In genomic region chr2:16638941-16639340, GRCh38 we compare ENCODE assay signal across 24 cellular contexts. TPM values are rescaled to one million over a fixed set of nuclear protein-coding genes. Genes with fewer than 3 reads are reported as not detected.
DNase-seq lines count a peak whose midpoint lies in the region; ATAC-seq and TF ChIP-seq lines count a peak whose summit lies in the region.
"Had no signal": no experiment of that assay in that cellular context is flagged by ENCODE, and none has a peak within 500 bp of the region (broad histone marks: within the 10 kb centered on the region; RNA-seq: fewer than 3 reads in every experiment).

No MANE protein-coding gene starts in this region.

- ATAC-seq in psoas muscle (peak in 1 of 4 donors; percentile 34), GM18873 (IDR thresholded peaks at IDR 0.05; ENCODE audit: low FRiP score, unreplicated experiment) (no peak)
- no peak for ATAC-seq in activated CD8-positive, alpha-beta memory T cell treated with anti-CD3 and anti-CD28 coated beads, Interleukin-2, amount 10 ng/mL, durations not matched to agents 7 days and 5 days
- ATAC-seq: activated CD8-positive, alpha-beta T cell treated with anti-CD3 and anti-CD28 coated beads for 36 hours; activated T-cell treated with anti-CD3 and anti-CD28 coated beads, Interleukin-2, amount 50 U/mL, for 4 hours; CD8-positive, alpha-beta T cell; gastrocnemius medialis; PC-3; stimulated activated effector memory CD8-positive, alpha-beta T cell treated with anti-CD3 and anti-CD28 coated beads, Interleukin-12 subunit alpha, Interleukin-12 subunit beta, amount 100 ng/mL, for 72 hours had no signal

- TF ChIP-seq CTCF in Loucy (conservative IDR thresholded peaks at IDR 0.05; ENCODE audit: low read length) (peak; percentile 9; the same call in 1 of the 2 replicates), psoas muscle (IDR thresholded peaks at IDR 0.05) (no peak)

- H3K4me3 ChIP-seq in Loucy (ENCODE audit: low read length, poor library complexity, severe bottlenecking): peak overlapping the region; percentile 71
- H3K4me3 ChIP-seq in psoas muscle: no peak overlapping the region
- H3K4me3 ChIP-seq: esophagus muscularis mucosa, gastrocnemius medialis, thoracic aorta had no signal

- intact Hi-C loops in activated naive CD4-positive, alpha-beta T cell treated with anti-CD3 and anti-CD28 coated beads for 36 hours (cut with micrococcal nuclease): loop anchor here (1.0 kb wide), 1 partner anchor 118 kb away; no protein-coding TSS in a partner anchor
- intact Hi-C loops in dendritic cell treated with granulocyte-macrophage colony-stimulating factor and Interleukin-4, amounts not matched to agents 40 ng/mL and 50 ng/mL, for 4 days (cut with micrococcal nuclease): loop anchor here (10.0 kb wide), 1 partner anchor 46 kb away; no protein-coding TSS in a partner anchor
- intact Hi-C loops in psoas muscle (cut with DNase I): loop anchor here (5.0 kb wide), 2 partner anchors 88 to 118 kb away; no protein-coding TSS in a partner anchor

- H3K36me3 ChIP-seq in Loucy (ENCODE audit: insufficient read depth, low read length): no peaks in the 10 kb centered on the region
- H3K36me3 ChIP-seq in psoas muscle (ENCODE audit: insufficient read depth in 1 of 2, low read depth in 1 of 2): no peaks in the 10 kb centered on the region
- H3K36me3 ChIP-seq: gastrocnemius medialis, thoracic aorta had no signal

- peaks cover 3% of the 10 kb centered on the region for H3K36me3 Mint-ChIP-seq in activated naive CD4-positive, alpha-beta T cell treated with anti-CD3 and anti-CD28 coated beads for 36 hours (ENCODE audit: low read depth)
- H3K36me3 Mint-ChIP-seq in dendritic cell treated with granulocyte-macrophage colony-stimulating factor and Interleukin-4, amounts not matched to agents 40 ng/mL and 50 ng/mL, for 4 days (ENCODE audit: low read depth): peaks cover 39% of the 10 kb centered on the region
- no peaks in the 10 kb centered on the region for H3K36me3 Mint-ChIP-seq in activated CD8-positive, alpha-beta memory T cell treated with anti-CD3 and anti-CD28 coated beads, Interleukin-2, amount 10 ng/mL, durations not matched to agents 7 days and 5 days
- H3K36me3 Mint-ChIP-seq: CD8-positive, alpha-beta T cell; stimulated activated effector memory CD8-positive, alpha-beta T cell treated with anti-CD3 and anti-CD28 coated beads, Interleukin-12 subunit alpha, Interleukin-12 subunit beta, amount 100 ng/mL, for 72 hours had no signal

- no peak overlapping the region for H3K27ac Mint-ChIP-seq in activated naive CD4-positive, alpha-beta T cell treated with anti-CD3 and anti-CD28 coated beads for 36 hours
- H3K27ac Mint-ChIP-seq in dendritic cell treated with granulocyte-macrophage colony-stimulating factor and Interleukin-4, amounts not matched to agents 40 ng/mL and 50 ng/mL, for 4 days: peak overlapping the region; percentile 29
- H3K27ac Mint-ChIP-seq in activated CD8-positive, alpha-beta memory T cell treated with anti-CD3 and anti-CD28 coated beads, Interleukin-2, amount 10 ng/mL, durations not matched to agents 7 days and 5 days: no peak overlapping the region
- H3K27ac Mint-ChIP-seq: activated CD8-positive, alpha-beta T cell treated with anti-CD3 and anti-CD28 coated beads for 36 hours; CD8-positive, alpha-beta T cell; HFFc6; stimulated activated effector memory CD8-positive, alpha-beta T cell treated with anti-CD3 and anti-CD28 coated beads, Interleukin-12 subunit alpha, Interleukin-12 subunit beta, amount 100 ng/mL, for 72 hours had no signal

- H3K27ac ChIP-seq in psoas muscle: peak overlapping the region; percentile 73
- H3K27ac ChIP-seq: esophagus muscularis mucosa, thoracic aorta had no signal

- H3K9me2 ChIP-seq in Loucy (replicated peaks; ENCODE audit: low read depth, low read length): no peaks in the 10 kb centered on the region

- peaks cover 48% of the 10 kb centered on the region for H3K4me1 ChIP-seq in Loucy (ENCODE audit: insufficient read depth, low read length, poor library complexity, severe bottlenecking)
- peaks cover 58% of the 10 kb centered on the region for H3K4me1 ChIP-seq in psoas muscle

- H3K4me3 Mint-ChIP-seq in activated naive CD4-positive, alpha-beta T cell treated with anti-CD3 and anti-CD28 coated beads for 36 hours: no peak overlapping the region
- H3K4me3 Mint-ChIP-seq in dendritic cell treated with granulocyte-macrophage colony-stimulating factor and Interleukin-4, amounts not matched to agents 40 ng/mL and 50 ng/mL, for 4 days: no peak overlapping the region
- no peak overlapping the region for H3K4me3 Mint-ChIP-seq in activated CD8-positive, alpha-beta memory T cell treated with anti-CD3 and anti-CD28 coated beads, Interleukin-2, amount 10 ng/mL, durations not matched to agents 7 days and 5 days
- H3K4me3 Mint-ChIP-seq: activated CD8-positive, alpha-beta T cell treated with anti-CD3 and anti-CD28 coated beads for 36 hours; activated T-cell treated with anti-CD3 and anti-CD28 coated beads, Interleukin-2, amount 50 U/mL, for 4 hours; CD8-positive, alpha-beta T cell; central memory CD8-positive, alpha-beta T cell; HFFc6; stimulated activated effector memory CD8-positive, alpha-beta T cell treated with anti-CD3 and anti-CD28 coated beads, Interleukin-12 subunit alpha, Interleukin-12 subunit beta, amount 100 ng/mL, for 72 hours; T-helper 1 cell treated with Interleukin-12 subunit alpha and Interleukin-12 subunit beta and Interleukin-4 antibody, amounts not matched to agents 30 μg/mL and 1 μg/mL, for 36 hours had no signal

- 39 to 59% (median 39%) methylated on average over 8 of the region's 8 CpGs for WGBS in psoas muscle, 3 donors

- H4K20me1 ChIP-seq in Loucy (ENCODE audit: insufficient read depth, low read length, poor library complexity, severe bottlenecking): no peaks in the 10 kb centered on the region

- CTCF ChIA-PET in activated naive CD4-positive, alpha-beta T cell treated with anti-CD3 and anti-CD28 coated beads for 36 hours (lab: Charles Lee): interaction anchor here (0.6 kb wide), 1 partner anchor 116 kb away, joined by 3 read pairs; no protein-coding TSS in a partner anchor
- CTCF ChIA-PET in activated CD8-positive, alpha-beta memory T cell treated with anti-CD3 and anti-CD28 coated beads, Interleukin-2, amount 10 ng/mL, durations not matched to agents 7 days and 5 days (lab: Charles Lee): no interaction called here

- DNase-seq in activated naive CD4-positive, alpha-beta T cell treated with anti-CD3 and anti-CD28 coated beads for 36 hours: peak; percentile 29
- DNase-seq in activated naive CD4-positive, alpha-beta T cell treated with anti-CD3 and anti-CD28 coated beads, Interleukin-2, amount 50 U/mL, for 16 hours: no peak
- DNase-seq in psoas muscle (no peak), AG08395 (ENCODE audit: low spot score) (no peak)
- no peak for DNase-seq in activated CD8-positive, alpha-beta memory T cell treated with anti-CD3 and anti-CD28 coated beads, Interleukin-2, amount 10 ng/mL, durations not matched to agents 7 days and 5 days
- DNase-seq: activated CD8-positive, alpha-beta T cell treated with anti-CD3 and anti-CD28 coated beads for 36 hours; activated naive CD4-positive, alpha-beta T cell treated with Interleukin-2 at 50 U/mL for 16 hours; activated T-cell treated with anti-CD3 and anti-CD28 coated beads, Interleukin-2, amount 50 U/mL, for 4 hours; CD8-positive, alpha-beta T cell; effector memory CD4-positive, alpha-beta T cell; gastrocnemius medialis; HFFc6; islet precursor cell; NCI-H2171; PC-3; SHP77 treated with DMSO at 0.1 percent for 48 hours had no signal

- H3K27me3 ChIP-seq in Loucy (ENCODE audit: insufficient read depth, low read length, poor library complexity, severe bottlenecking): no peaks in the 10 kb centered on the region
- no peaks in the 10 kb centered on the region for H3K27me3 ChIP-seq in psoas muscle (ENCODE audit: insufficient read depth in 3 of 3, low read length in 2 of 3)
- H3K27me3 ChIP-seq: esophagus muscularis mucosa, gastrocnemius medialis had no signal

- H3K9me3 Mint-ChIP-seq in activated naive CD4-positive, alpha-beta T cell treated with anti-CD3 and anti-CD28 coated beads for 36 hours: peaks cover 2% of the 10 kb centered on the region
- H3K9me3 Mint-ChIP-seq in dendritic cell treated with granulocyte-macrophage colony-stimulating factor and Interleukin-4, amounts not matched to agents 40 ng/mL and 50 ng/mL, for 4 days: no peaks in the 10 kb centered on the region
- H3K9me3 Mint-ChIP-seq in activated CD8-positive, alpha-beta memory T cell treated with anti-CD3 and anti-CD28 coated beads, Interleukin-2, amount 10 ng/mL, durations not matched to agents 7 days and 5 days (ENCODE audit: low read depth): no peaks in the 10 kb centered on the region
- H3K9me3 Mint-ChIP-seq: activated CD8-positive, alpha-beta T cell treated with anti-CD3 and anti-CD28 coated beads for 36 hours; activated T-cell treated with anti-CD3 and anti-CD28 coated beads, Interleukin-2, amount 50 U/mL, for 4 hours; CD8-positive, alpha-beta T cell; central memory CD8-positive, alpha-beta T cell had no signal

- 0 out of 2 replicates have a peak, but pooled peaks cover 4% of the 10 kb centered on the region for H3F3A ChIP-seq in Loucy (ENCODE audit: low read depth)

- no peaks in the 10 kb centered on the region for H3K79me2 ChIP-seq in Loucy (ENCODE audit: insufficient read depth, low read length)

- peaks cover 22% of the 10 kb centered on the region for H3K4me1 Mint-ChIP-seq in activated naive CD4-positive, alpha-beta T cell treated with anti-CD3 and anti-CD28 coated beads for 36 hours (ENCODE audit: low read depth)
- H3K4me1 Mint-ChIP-seq in dendritic cell treated with granulocyte-macrophage colony-stimulating factor and Interleukin-4, amounts not matched to agents 40 ng/mL and 50 ng/mL, for 4 days (ENCODE audit: low read depth): peaks cover 86% of the 10 kb centered on the region
- no peaks in the 10 kb centered on the region for H3K4me1 Mint-ChIP-seq in activated CD8-positive, alpha-beta memory T cell treated with anti-CD3 and anti-CD28 coated beads, Interleukin-2, amount 10 ng/mL, durations not matched to agents 7 days and 5 days

- peak overlapping the region; percentile 84 for H3K4me2 ChIP-seq in Loucy (ENCODE audit: low read depth, low read length, poor library complexity, severe bottlenecking)

- peak overlapping the region; percentile 61 for H3K9ac ChIP-seq in Loucy (ENCODE audit: low read depth, low read length, poor library complexity, severe bottlenecking)

- H3K9me3 ChIP-seq in Loucy (ENCODE audit: insufficient read depth, low read depth, low read length): no peaks in the 10 kb centered on the region
- no peaks in the 10 kb centered on the region for H3K9me3 ChIP-seq in psoas muscle
- H3K9me3 ChIP-seq: esophagus muscularis mucosa, gastrocnemius medialis, thoracic aorta had no signal

- H3K27me3 Mint-ChIP-seq in activated naive CD4-positive, alpha-beta T cell treated with anti-CD3 and anti-CD28 coated beads for 36 hours (ENCODE audit: low read depth): peaks cover 16% of the 10 kb centered on the region
- no peaks in the 10 kb centered on the region for H3K27me3 Mint-ChIP-seq in dendritic cell treated with granulocyte-macrophage colony-stimulating factor and Interleukin-4, amounts not matched to agents 40 ng/mL and 50 ng/mL, for 4 days
- peaks cover 2% of the 10 kb centered on the region for H3K27me3 Mint-ChIP-seq in activated CD8-positive, alpha-beta memory T cell treated with anti-CD3 and anti-CD28 coated beads, Interleukin-2, amount 10 ng/mL, durations not matched to agents 7 days and 5 days
- H3K27me3 Mint-ChIP-seq: activated CD8-positive, alpha-beta T cell treated with anti-CD3 and anti-CD28 coated beads for 36 hours; central memory CD8-positive, alpha-beta T cell had no signal

- H2AFZ ChIP-seq in Loucy (ENCODE audit: low read length): peak overlapping the region; percentile 61

RNA-seq across cellular contexts. Expression of gene CYRIA, which starts 26.7 kb away (rescaled TPM):
- total RNA-seq in activated naive CD4-positive, alpha-beta T cell treated with anti-CD3 and anti-CD28 coated beads for 36 hours: 1 to 10 TPM; 1.0 to 1.2 TPM
- 10 to 100 TPM in 3 of 4 donors, 1 to 10 TPM in 1; 9.5 to 16.8 (median 10.9) TPM for total RNA-seq in psoas muscle
- polyA plus RNA-seq in psoas muscle: 1 to 10 TPM; 3.8 to 5.1 (median 4.9) TPM
- total RNA-seq in activated CD8-positive, alpha-beta memory T cell treated with anti-CD3 and anti-CD28 coated beads, Interleukin-2, amount 10 ng/mL, durations not matched to agents 7 days and 5 days: 1 to 10 TPM in 1 of 2 experiments, under 1 TPM in 1; 0.77 to 1.7 TPM
- total RNA-seq: HFFc6 had no signal
